ENCODE assay signal across 12 cellular contexts in the genomic region with DNA sequence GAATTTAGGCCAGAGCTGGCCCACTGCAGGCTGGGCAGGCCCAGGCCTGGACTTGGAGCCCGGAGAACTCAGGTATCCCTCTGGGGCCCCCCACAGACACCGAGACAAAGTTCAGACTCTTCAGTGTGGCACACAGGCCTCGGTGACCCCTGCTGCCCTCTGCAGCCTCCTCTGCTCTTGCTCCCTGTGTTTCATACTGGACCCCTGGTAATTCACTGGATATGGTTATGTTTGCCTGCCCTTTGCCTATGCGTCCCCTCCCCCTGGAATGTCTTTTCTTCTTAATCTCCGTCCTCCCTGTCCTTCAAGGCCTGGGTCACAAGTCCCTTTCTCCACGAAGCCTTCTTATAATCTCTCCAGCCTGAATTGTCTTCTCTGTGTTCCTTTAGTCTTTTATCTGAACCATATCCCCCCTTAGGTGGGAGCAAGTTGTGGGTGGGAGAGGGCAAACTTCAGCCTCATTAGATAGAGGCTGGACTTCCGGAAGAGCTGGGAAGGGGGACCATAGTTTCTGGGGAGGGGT. TPM values are rescaled to one million over a fixed set of nuclear protein-coding genes. Genes with fewer than 3 reads are reported as not detected.
A peak's percentile ranks its signal among the peaks of the same experiment; 100 is the strongest.
DNase-seq lines count a peak whose midpoint lies in the region; ATAC-seq and TF ChIP-seq lines count a peak whose summit lies in the region.
"Had no signal": no experiment of that assay in that cellular context is flagged by ENCODE, and none has a peak within 500 bp of the region (broad histone marks: within the 10 kb centered on the region; RNA-seq: fewer than 3 reads in every experiment).

No MANE protein-coding gene starts in this region.

- no peaks in the 10 kb centered on the region for H3K9me3 ChIP-seq in stomach
- no peaks in the 10 kb centered on the region for H3K9me3 ChIP-seq in naive thymus-derived CD4-positive, alpha-beta T cell (ENCODE audit: control insufficient read depth in 2 of 3, low read length in 3 of 3)

- no peak for ATAC-seq in GM21576 (IDR thresholded peaks at IDR 0.05; ENCODE audit: unreplicated experiment)
- no peak for ATAC-seq in naive thymus-derived CD4-positive, alpha-beta T cell
- no peak for ATAC-seq in GM19452 (IDR thresholded peaks at IDR 0.05; ENCODE audit: unreplicated experiment)
- ATAC-seq: activated CD4-positive, alpha-beta T cell treated with anti-CD3 and anti-CD28 coated beads for 36 hours; CD8-positive, alpha-beta T cell had no signal

- CTCF ChIA-PET in naive thymus-derived CD4-positive, alpha-beta T cell (lab: Charles Lee): no interaction called here

- H3K36me3 Mint-ChIP-seq in HFFc6 (ENCODE audit: low read depth): peaks cover 12% of the 10 kb centered on the region
- H3K36me3 Mint-ChIP-seq in naive thymus-derived CD4-positive, alpha-beta T cell: peaks cover 0 to 6% (median 0%) of the 10 kb centered on the region in 5 donors

- peaks cover 44 to 95% (median 90%) of the 10 kb centered on the region in 4 donors for H3K4me1 ChIP-seq in stomach
- no peaks in the 10 kb centered on the region for H3K4me1 ChIP-seq in naive thymus-derived CD4-positive, alpha-beta T cell (ENCODE audit: control insufficient read depth in 2 of 2, insufficient read depth in 2 of 2, low read length in 2 of 2)

- no peaks in the 10 kb centered on the region for H3K9me3 Mint-ChIP-seq in HFFc6
- H3K9me3 Mint-ChIP-seq in naive thymus-derived CD4-positive, alpha-beta T cell: no peaks in the 10 kb centered on the region
- H3K9me3 Mint-ChIP-seq: CD8-positive, alpha-beta T cell had no signal

- peak overlapping the region; percentile 77; the same call in 1 of the 2 replicates for H3K4me3 Mint-ChIP-seq in HFFc6
- peak overlapping the region in 5 of 10 donors; percentile 51 to 86 (median 74) for H3K4me3 Mint-ChIP-seq in naive thymus-derived CD4-positive, alpha-beta T cell

- no peak for TF ChIP-seq POLR2A in stomach (IDR thresholded peaks at IDR 0.05)

- 75 to 87% (median 82%) methylated on average over 7 of the region's 7 CpGs for WGBS in stomach, 5 donors

- peak overlapping the region; percentile 76 for H3K27ac Mint-ChIP-seq in HFFc6
- peak overlapping the region in 1 of 9 donors; percentile 58 for H3K27ac Mint-ChIP-seq in naive thymus-derived CD4-positive, alpha-beta T cell
- H3K27ac Mint-ChIP-seq: activated CD4-positive, alpha-beta T cell treated with anti-CD3 and anti-CD28 coated beads for 36 hours; CD8-positive, alpha-beta T cell had no signal

- POLR2A ChIA-PET in naive thymus-derived CD4-positive, alpha-beta T cell (lab: Charles Lee): no interaction called here

- no peaks in the 10 kb centered on the region for H3K27me3 ChIP-seq in stomach
- no peaks in the 10 kb centered on the region for H3K27me3 ChIP-seq in naive thymus-derived CD4-positive, alpha-beta T cell (ENCODE audit: control insufficient read depth in 2 of 2, insufficient read depth in 2 of 2, low read length in 2 of 2)

- no peak for TF ChIP-seq EP300 in stomach (IDR thresholded peaks at IDR 0.05)

- peaks cover 50% of the 10 kb centered on the region for H3K4me1 Mint-ChIP-seq in HFFc6 (ENCODE audit: low read depth)
- H3K4me1 Mint-ChIP-seq in naive thymus-derived CD4-positive, alpha-beta T cell: peaks cover 8 to 23% (median 18%) of the 10 kb centered on the region in 7 donors

- no peak for TF ChIP-seq CTCF in HFFc6 (IDR thresholded peaks at IDR 0.05)
- no peak for TF ChIP-seq CTCF in coronary artery (IDR thresholded peaks at IDR 0.05)
- TF ChIP-seq CTCF in stomach (IDR thresholded peaks at IDR 0.05): no peak
- no peak for TF ChIP-seq CTCF in GM13976 (IDR thresholded peaks at IDR 0.05; ENCODE audit: borderline replicate concordance, control extremely low read depth, extremely low read depth, insufficient read depth, missing control alignments)

- intact Hi-C loops in stomach (cut with DNase I; ENCODE audit: low total_unique reads): no loop called here
- intact Hi-C loops in naive thymus-derived CD4-positive, alpha-beta T cell (cut with micrococcal nuclease): no loop called here

- H3K4me3 ChIP-seq in coronary artery: peak overlapping the region; percentile 75
- no peak overlapping the region for H3K4me3 ChIP-seq in stomach
- no peak overlapping the region for H3K4me3 ChIP-seq in naive thymus-derived CD4-positive, alpha-beta T cell (ENCODE audit: low read length)

- peaks cover 4% of the 10 kb centered on the region for H3K27me3 Mint-ChIP-seq in HFFc6 (ENCODE audit: insufficient read depth)
- H3K27me3 Mint-ChIP-seq in naive thymus-derived CD4-positive, alpha-beta T cell: peaks cover 7 to 27% (median 11%) of the 10 kb centered on the region in 5 donors

- H3K27ac ChIP-seq in coronary artery (peak overlapping the region; percentile 88 to 97), stomach (peak overlapping the region; percentile 79 to 96 (median 85))
- H3K27ac ChIP-seq in naive thymus-derived CD4-positive, alpha-beta T cell (ENCODE audit: low read depth, low read length): no peak overlapping the region

- H3K36me3 ChIP-seq in stomach: peaks cover 12 to 34% (median 14%) of the 10 kb centered on the region in 4 donors
- no peaks in the 10 kb centered on the region for H3K36me3 ChIP-seq in naive thymus-derived CD4-positive, alpha-beta T cell (ENCODE audit: control insufficient read depth in 2 of 3, insufficient read depth in 3 of 3, low read length in 3 of 3)

- in situ Hi-C loops in GM13976 (cut with MboI; ENCODE audit: low sequenced_read_pairs, unreplicated experiment): no loop called here

- DNase-seq in HFFc6 (no peak), coronary artery (ENCODE audit: low spot score) (peak; percentile 68), mesenteric fat pad (ENCODE audit: low spot score) (peak; percentile 79), stomach (no peak), GM13976 (ENCODE audit: low spot score) (no peak)
- DNase-seq in naive thymus-derived CD4-positive, alpha-beta T cell: no peak
- DNase-seq: activated CD4-positive, alpha-beta T cell treated with anti-CD3 and anti-CD28 coated beads for 36 hours; activated gamma-delta T cell treated with Interleukin-2 at 50 U/mL for 16 hours; CD8-positive, alpha-beta T cell; NCI-H1105 treated with DMSO at 0.1 percent for 48 hours had no signal

RNA-seq across cellular contexts. Expression of a gene that starts 30.1 kb away (rescaled TPM):
- 100 to 1,000 TPM; 288 to 394 (median 318) TPM for total RNA-seq in HFFc6 (2021; fragmentation: NEBNext Ultra II Directional; extraction: Animal tissue kit (Norgen Biotek cat#: 25700))
- total RNA-seq in mesenteric fat pad: 843 TPM
- total RNA-seq in stomach: 100 to 1,000 TPM; 385 to 909 (median 565) TPM
- 100 to 1,000 TPM; 215 to 742 (median 424) TPM for polyA plus RNA-seq in stomach
- total RNA-seq in naive thymus-derived CD4-positive, alpha-beta T cell: 10 to 100 TPM in 1 of 5 experiments, 1 to 10 TPM in 4; 4.2 to 34.6 (median 7.8) TPM
- 1 to 10 TPM; 2.9 to 3.9 TPM for polyA plus RNA-seq in naive thymus-derived CD4-positive, alpha-beta T cell

Comparison
In these comparisons a context has a peak if more than half of its experiments do, and no peak if none do; other contexts are left out.
1. DNase-seq: peak in coronary artery (single experiment) and mesenteric fat pad (single experiment); none in HFFc6 (single experiment), stomach (single experiment), naive thymus-derived CD4-positive, alpha-beta T cell (0 of 9) and GM13976 (single experiment).
2. RNA of a gene that starts 30.1 kb away (total RNA-seq): 843 TPM in mesenteric fat pad (single experiment), 385 to 909 TPM in stomach and 288 to 394 TPM in HFFc6; 4.2 to 34.6 TPM in naive thymus-derived CD4-positive, alpha-beta T cell; every median in the first group is over 4 times any median in the second.